In the genomic region with DNA sequence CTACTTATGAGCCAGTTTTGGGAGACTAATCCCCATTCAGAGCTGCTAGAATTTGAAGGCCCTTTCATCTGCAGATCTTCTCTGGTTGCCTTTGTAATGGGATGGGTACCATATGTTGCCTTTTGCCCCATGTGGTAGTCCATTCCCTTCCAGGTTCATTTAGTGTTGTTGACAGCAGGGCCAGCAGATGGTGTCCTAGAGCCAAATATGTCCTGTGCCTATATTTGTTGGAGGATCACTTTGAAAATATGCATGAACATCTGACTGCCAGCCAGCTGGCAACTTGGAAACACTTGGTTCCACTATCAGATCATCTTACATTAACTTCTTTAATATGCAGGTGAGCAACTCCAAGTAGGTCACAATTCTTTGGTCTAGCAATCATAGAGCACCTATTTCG, we compare ENCODE assay signal across 8 cellular contexts. TPM values are rescaled to one million over a fixed set of nuclear protein-coding genes. Genes with fewer than 3 reads are reported as not detected.
DNase-seq lines count a peak whose midpoint lies in the region; ATAC-seq, FAIRE-seq and TF ChIP-seq lines count a peak whose summit lies in the region.

No MANE protein-coding gene starts in this region.

- no peaks in the 10 kb centered on the region for H3K36me3 ChIP-seq in body of pancreas (replicated peaks in 1 of 2; ENCODE audit: insufficient read depth in 1 of 2, low read depth in 2 of 2)

- peak; percentile 55 for ATAC-seq in body of pancreas

- POLR2A ChIA-PET in GM10248 (lab: Yijun Ruan, JAX): no interaction called here

- no peaks in the 10 kb centered on the region for H3K9me3 ChIP-seq in body of pancreas

- TF ChIP-seq POLR2A in body of pancreas (IDR thresholded peaks at IDR 0.05): no peak

- DNase-seq in GM10248 (ENCODE audit: extremely low spot score): peak; percentile 38
- peak; percentile 48 for DNase-seq in HCEC 1CT
- peak; percentile 46 for DNase-seq in NCI-H1105 treated with DMSO at 0.1 percent for 48 hours (lab: John Stamatoyannopoulos, UW)
- peak; percentile 38 for DNase-seq in SW480 (ENCODE audit: low spot score)
- peak; percentile 22 to 59 (median 42) for DNase-seq in body of pancreas
- DNase-seq in stimulated activated CD4-positive, alpha-beta T cell treated with anti-CD3 and anti-CD28 coated beads, Interleukin-4, amount 100 ng/mL, for 1 hour: peak; percentile 56
- DNase-seq in putamen (ENCODE audit: low spot score): no peak

- no peak overlapping the region for H3K4me3 ChIP-seq in body of pancreas

- no peaks in the 10 kb centered on the region for H3K4me1 ChIP-seq in body of pancreas

- peak; percentile 57 for TF ChIP-seq CTCF in GM10248 (IDR thresholded peaks at IDR 0.05; ENCODE audit: control extremely low read depth, extremely low read depth, low read depth, missing control alignments)
- TF ChIP-seq CTCF in body of pancreas (IDR thresholded peaks at IDR 0.05): peak; percentile 25 to 51 (median 43)

- H3K27ac ChIP-seq in body of pancreas: no peak overlapping the region

- peak; percentile 69 for FAIRE-seq in islet of Langerhans (lab: Jason Lieb, UNC)

- intact Hi-C loops in body of pancreas (cut with DNase I): no loop called here

- H3K27me3 ChIP-seq in body of pancreas: no peaks in the 10 kb centered on the region

- CTCF ChIA-PET in GM10248 (lab: Yijun Ruan, JAX): interaction anchor here (0.7 to 2.7 kb wide), 10 partner anchors 14 to 986 kb away, joined by 3 to 7 read pairs (median 4); no protein-coding TSS in a partner anchor

- 30 to 50% methylated on average over 1 of the region's 1 CpG for WGBS in body of pancreas, 2 donors

RNA-seq across cellular contexts. Expression of a gene that starts 30.4 kb away (rescaled TPM):
- total RNA-seq in body of pancreas: not detected
